Comparison of ENCODE assay signal across 9 cellular contexts in genomic region chr1:101112051-101112770, GRCh38.
DNase-seq lines count a peak whose midpoint lies in the region; ATAC-seq, FAIRE-seq and TF ChIP-seq lines count a peak whose summit lies in the region.
"Had no signal": no experiment of that assay in that cellular context is flagged by ENCODE, and none has a peak within 500 bp of the region (broad histone marks: within the 10 kb centered on the region; RNA-seq: fewer than 3 reads in every experiment).

No MANE protein-coding gene starts in this region.

- peak; percentile 90 for ATAC-seq in HG02763 (IDR thresholded peaks at IDR 0.05; ENCODE audit: unreplicated experiment)
- peak; percentile 93 to 96 (median 96) for ATAC-seq in natural killer cell

- H3K9me3 ChIP-seq in tibial artery (no peaks in the 10 kb centered on the region), prostate gland (no peaks in the 10 kb centered on the region)

- TF ChIP-seq POLR2A in GM12892 (IDR thresholded peaks at IDR 0.05; ENCODE audit: low read depth, low read length) (no peak), prostate gland (IDR thresholded peaks at IDR 0.05) (no peak)

- intact Hi-C loops in natural killer cell (cut with micrococcal nuclease): loop anchor here (1.0 to 2.0 kb wide), 3 partner anchors 10 to 172 kb away; no protein-coding TSS in a partner anchor
- intact Hi-C loops in tibial artery (cut with DNase I; ENCODE audit: low total_unique reads): no loop called here
- intact Hi-C loops in prostate gland (cut with DNase I): no loop called here

- CTCF ChIA-PET in activated naive CD4-positive, alpha-beta T cell treated with anti-CD3 and anti-CD28 coated beads, Interleukin-2, amount 10 ng/mL, durations not matched to agents 7 days and 5 days (lab: Charles Lee): interaction anchor here (0.7 to 1.7 kb wide), 10 partner anchors 9 to 197 kb away, joined by 3 to 7 read pairs (median 4); no protein-coding TSS in a partner anchor

- H3K36me3 ChIP-seq in tibial artery (no peaks in the 10 kb centered on the region), prostate gland (no peaks in the 10 kb centered on the region)

- WGBS in prostate gland: 59% methylated on average over 6 of the region's 6 CpGs

- DNase-seq in GM12892 (ENCODE audit: insufficient read length) (no peak), OCI-M1 (lab: John Stamatoyannopoulos, UW) (peak; percentile 93), natural killer cell (peak; percentile 46), tibial artery (peak; percentile 52 to 74), HK-2 (ENCODE audit: unreplicated experiment) (no peak), prostate gland (ENCODE audit: low spot score) (no peak)
- peak; percentile 86 for DNase-seq in activated naive CD4-positive, alpha-beta T cell treated with anti-CD3 and anti-CD28 coated beads, Interleukin-2, amount 10 ng/mL, durations not matched to agents 7 days and 5 days

- H3K4me3 Mint-ChIP-seq in activated naive CD4-positive, alpha-beta T cell treated with anti-CD3 and anti-CD28 coated beads, Interleukin-2, amount 10 ng/mL, durations not matched to agents 7 days and 5 days: peak overlapping the region; percentile 43
- peak overlapping the region; percentile 68 for H3K4me3 Mint-ChIP-seq in natural killer cell

- peak overlapping the region; percentile 98 for H3K27ac Mint-ChIP-seq in activated naive CD4-positive, alpha-beta T cell treated with anti-CD3 and anti-CD28 coated beads, Interleukin-2, amount 10 ng/mL, durations not matched to agents 7 days and 5 days
- H3K27ac Mint-ChIP-seq in natural killer cell: peak overlapping the region; percentile 81 to 90

- peaks cover 28% of the 10 kb centered on the region for H3K9me3 Mint-ChIP-seq in activated naive CD4-positive, alpha-beta T cell treated with anti-CD3 and anti-CD28 coated beads, Interleukin-2, amount 10 ng/mL, durations not matched to agents 7 days and 5 days
- H3K9me3 Mint-ChIP-seq in natural killer cell: no peaks in the 10 kb centered on the region

- peak; percentile 94 for FAIRE-seq in GM12892 (lab: Jason Lieb, UNC)
- FAIRE-seq: colon had no signal

- TF ChIP-seq CTCF in natural killer cell (IDR thresholded peaks at IDR 0.05) (no peak), tibial artery (IDR thresholded peaks at IDR 0.05) (no peak), prostate gland (IDR thresholded peaks at IDR 0.05) (no peak)

- H3K4me1 Mint-ChIP-seq in activated naive CD4-positive, alpha-beta T cell treated with anti-CD3 and anti-CD28 coated beads, Interleukin-2, amount 10 ng/mL, durations not matched to agents 7 days and 5 days: peaks cover 83% of the 10 kb centered on the region
- peaks cover 34 to 43% of the 10 kb centered on the region in 2 donors for H3K4me1 Mint-ChIP-seq in natural killer cell

- no peaks in the 10 kb centered on the region for H3K27me3 Mint-ChIP-seq in activated naive CD4-positive, alpha-beta T cell treated with anti-CD3 and anti-CD28 coated beads, Interleukin-2, amount 10 ng/mL, durations not matched to agents 7 days and 5 days
- H3K27me3 Mint-ChIP-seq in natural killer cell (ENCODE audit: low read depth in 2 of 2): no peaks in the 10 kb centered on the region

- no peaks in the 10 kb centered on the region for H3K27me3 ChIP-seq in tibial artery
- no peaks in the 10 kb centered on the region for H3K27me3 ChIP-seq in prostate gland (replicated peaks; ENCODE audit: insufficient read depth)

- no peak overlapping the region for H3K27ac ChIP-seq in tibial artery
- H3K27ac ChIP-seq in prostate gland: no peak overlapping the region

- H3K4me1 ChIP-seq in tibial artery (no peaks in the 10 kb centered on the region), prostate gland (replicated peaks) (no peaks in the 10 kb centered on the region)

- H3K36me3 Mint-ChIP-seq in activated naive CD4-positive, alpha-beta T cell treated with anti-CD3 and anti-CD28 coated beads, Interleukin-2, amount 10 ng/mL, durations not matched to agents 7 days and 5 days: peaks cover 56% of the 10 kb centered on the region
- no peaks in the 10 kb centered on the region for H3K36me3 Mint-ChIP-seq in natural killer cell

- H3K4me3 ChIP-seq in tibial artery (no peak overlapping the region), prostate gland (no peak overlapping the region)

Comparison
In these comparisons a context has a peak if more than half of its experiments do, and no peak if none do; other contexts are left out.
1. DNase-seq: peak in OCI-M1 (single experiment), activated naive CD4-positive, alpha-beta T cell treated with anti-CD3 and anti-CD28 coated beads, Interleukin-2, amount 10 ng/mL, durations not matched to agents 7 days and 5 days (single experiment), natural killer cell (single experiment) and tibial artery (2 of 2); none in GM12892 (single experiment), HK-2 (single experiment) and prostate gland (single experiment).